Comparison of ENCODE assay signal across 18 cellular contexts in genomic region chr10:60669491-60669890, GRCh38.
A peak's percentile ranks its signal among the peaks of the same experiment; 100 is the strongest.
DNase-seq lines count a peak whose midpoint lies in the region; ATAC-seq lines count a peak whose summit lies in the region.
"Had no signal": no experiment of that assay in that cellular context is flagged by ENCODE, and none has a peak within 500 bp of the region (broad histone marks: within the 10 kb centered on the region; RNA-seq: fewer than 3 reads in every experiment).

No MANE protein-coding gene starts in this region.

- no peak for ATAC-seq in T-helper 17 cell
- ATAC-seq in stimulated activated naive B cell treated with anti-CD40 and anti-IgM and Interleukin-4, amounts not matched to agents 10 μg/mL and 1 μg/mL and 100 μg/mL, for 72 hours (replicated peaks), result no peak
- ATAC-seq: CD8-positive, alpha-beta T cell; HCT116; HepG2 had no signal

- no peaks in the 10 kb centered on the region for H3K4me1 Mint-ChIP-seq in activated naive CD4-positive, alpha-beta T cell treated with anti-CD3 and anti-CD28 coated beads, Interleukin-2, amount 10 ng/mL, durations not matched to agents 7 days and 5 days
- H3K4me1 Mint-ChIP-seq in activated naive CD4-positive, alpha-beta T cell treated with anti-CD3 and anti-CD28 coated beads for 36 hours (ENCODE audit: low read depth), result peaks cover 4% of the 10 kb centered on the region
- peaks cover 12% of the 10 kb centered on the region for H3K4me1 Mint-ChIP-seq in T-helper 17 cell
- no peaks in the 10 kb centered on the region for H3K4me1 Mint-ChIP-seq in stimulated activated naive B cell treated with anti-CD40 and anti-IgM and Interleukin-4, amounts not matched to agents 10 μg/mL and 1 μg/mL and 100 μg/mL, for 72 hours

- DNase-seq in activated naive CD4-positive, alpha-beta T cell treated with anti-CD3 and anti-CD28 coated beads, Interleukin-2, amount 10 ng/mL, durations not matched to agents 7 days and 5 days, result no peak
- DNase-seq in activated naive CD4-positive, alpha-beta T cell treated with anti-CD3 and anti-CD28 coated beads for 36 hours, result no peak
- no peak for DNase-seq in T-helper 17 cell
- peak; percentile 75 for DNase-seq in kidney tubule cell (ENCODE audit: low spot score)
- peak; percentile 57 for DNase-seq in renal cortical epithelial cell (ENCODE audit: low read depth)
- no peak for DNase-seq in mesenteric fat pad (ENCODE audit: low spot score)
- DNase-seq in HuH-7.5 (ENCODE audit: low spot score), result no peak
- DNase-seq in stimulated activated naive B cell treated with anti-CD40 and anti-IgM and Interleukin-4, amounts not matched to agents 10 μg/mL and 1 μg/mL and 100 μg/mL, for 72 hours, result no peak
- DNase-seq: 8988T; CD8-positive, alpha-beta T cell; COR-L47; DMS153; DMS79 treated with DMSO at 0.1 percent for 48 hours; EL; GDM1; GM23248 had no signal

- no peaks in the 10 kb centered on the region for H3K27me3 Mint-ChIP-seq in activated naive CD4-positive, alpha-beta T cell treated with anti-CD3 and anti-CD28 coated beads, Interleukin-2, amount 10 ng/mL, durations not matched to agents 7 days and 5 days
- H3K27me3 Mint-ChIP-seq in activated naive CD4-positive, alpha-beta T cell treated with anti-CD3 and anti-CD28 coated beads for 36 hours (ENCODE audit: low read depth), result no peaks in the 10 kb centered on the region
- H3K27me3 Mint-ChIP-seq in T-helper 17 cell, result no peaks in the 10 kb centered on the region
- H3K27me3 Mint-ChIP-seq in stimulated activated naive B cell treated with anti-CD40 and anti-IgM and Interleukin-4, amounts not matched to agents 10 μg/mL and 1 μg/mL and 100 μg/mL, for 72 hours, result peaks cover 0 to 5% of the 10 kb centered on the region in 2 donors

- H3K27ac Mint-ChIP-seq in activated naive CD4-positive, alpha-beta T cell treated with anti-CD3 and anti-CD28 coated beads, Interleukin-2, amount 10 ng/mL, durations not matched to agents 7 days and 5 days, result peak overlapping the region; percentile 69
- no peak overlapping the region for H3K27ac Mint-ChIP-seq in activated naive CD4-positive, alpha-beta T cell treated with anti-CD3 and anti-CD28 coated beads for 36 hours
- peak overlapping the region; percentile 62 for H3K27ac Mint-ChIP-seq in T-helper 17 cell
- H3K27ac Mint-ChIP-seq in stimulated activated naive B cell treated with anti-CD40 and anti-IgM and Interleukin-4, amounts not matched to agents 10 μg/mL and 1 μg/mL and 100 μg/mL, for 72 hours, result no peak overlapping the region
- H3K27ac Mint-ChIP-seq: CD8-positive, alpha-beta T cell had no signal

- H3K9me3 Mint-ChIP-seq in activated naive CD4-positive, alpha-beta T cell treated with anti-CD3 and anti-CD28 coated beads, Interleukin-2, amount 10 ng/mL, durations not matched to agents 7 days and 5 days, result peaks cover 4% of the 10 kb centered on the region
- peaks cover 10% of the 10 kb centered on the region for H3K9me3 Mint-ChIP-seq in activated naive CD4-positive, alpha-beta T cell treated with anti-CD3 and anti-CD28 coated beads for 36 hours
- peaks cover 0 to 1% of the 10 kb centered on the region in 2 donors for H3K9me3 Mint-ChIP-seq in stimulated activated naive B cell treated with anti-CD40 and anti-IgM and Interleukin-4, amounts not matched to agents 10 μg/mL and 1 μg/mL and 100 μg/mL, for 72 hours

- no peak overlapping the region for H3K4me3 Mint-ChIP-seq in activated naive CD4-positive, alpha-beta T cell treated with anti-CD3 and anti-CD28 coated beads, Interleukin-2, amount 10 ng/mL, durations not matched to agents 7 days and 5 days
- H3K4me3 Mint-ChIP-seq in activated naive CD4-positive, alpha-beta T cell treated with anti-CD3 and anti-CD28 coated beads for 36 hours, result no peak overlapping the region
- no peak overlapping the region for H3K4me3 Mint-ChIP-seq in T-helper 17 cell
- H3K4me3 Mint-ChIP-seq in stimulated activated naive B cell treated with anti-CD40 and anti-IgM and Interleukin-4, amounts not matched to agents 10 μg/mL and 1 μg/mL and 100 μg/mL, for 72 hours, result no peak overlapping the region
- H3K4me3 Mint-ChIP-seq: CD8-positive, alpha-beta T cell had no signal

- intact Hi-C loops in activated naive CD4-positive, alpha-beta T cell treated with anti-CD3 and anti-CD28 coated beads for 36 hours (cut with micrococcal nuclease), result no loop called here

- CTCF ChIA-PET in activated naive CD4-positive, alpha-beta T cell treated with anti-CD3 and anti-CD28 coated beads, Interleukin-2, amount 10 ng/mL, durations not matched to agents 7 days and 5 days (lab: Charles Lee), result no interaction called here
- CTCF ChIA-PET in activated naive CD4-positive, alpha-beta T cell treated with anti-CD3 and anti-CD28 coated beads for 36 hours (lab: Charles Lee), result no interaction called here

- H3K36me3 Mint-ChIP-seq in activated naive CD4-positive, alpha-beta T cell treated with anti-CD3 and anti-CD28 coated beads, Interleukin-2, amount 10 ng/mL, durations not matched to agents 7 days and 5 days, result peaks cover 11% of the 10 kb centered on the region
- peaks cover 7% of the 10 kb centered on the region for H3K36me3 Mint-ChIP-seq in activated naive CD4-positive, alpha-beta T cell treated with anti-CD3 and anti-CD28 coated beads for 36 hours (ENCODE audit: low read depth)
- no peaks in the 10 kb centered on the region for H3K36me3 Mint-ChIP-seq in T-helper 17 cell (ENCODE audit: low read depth)
- no peaks in the 10 kb centered on the region for H3K36me3 Mint-ChIP-seq in stimulated activated naive B cell treated with anti-CD40 and anti-IgM and Interleukin-4, amounts not matched to agents 10 μg/mL and 1 μg/mL and 100 μg/mL, for 72 hours

- H3K9me3 ChIP-seq in T-helper 17 cell (ENCODE audit: control insufficient read depth, low read length, poor library complexity, severe bottlenecking), result no peaks in the 10 kb centered on the region

Comparison
In these comparisons a context has a peak if more than half of its experiments do, and no peak if none do; other contexts are left out.
1. H3K27ac Mint-ChIP-seq: peak in activated naive CD4-positive, alpha-beta T cell treated with anti-CD3 and anti-CD28 coated beads, Interleukin-2, amount 10 ng/mL, durations not matched to agents 7 days and 5 days (single experiment) and T-helper 17 cell (single experiment); none in activated naive CD4-positive, alpha-beta T cell treated with anti-CD3 and anti-CD28 coated beads for 36 hours (single experiment) and stimulated activated naive B cell treated with anti-CD40 and anti-IgM and Interleukin-4, amounts not matched to agents 10 μg/mL and 1 μg/mL and 100 μg/mL, for 72 hours (single experiment).
2. DNase-seq: peak in kidney tubule cell (single experiment) and renal cortical epithelial cell (single experiment); none in activated naive CD4-positive, alpha-beta T cell treated with anti-CD3 and anti-CD28 coated beads, Interleukin-2, amount 10 ng/mL, durations not matched to agents 7 days and 5 days (single experiment), activated naive CD4-positive, alpha-beta T cell treated with anti-CD3 and anti-CD28 coated beads for 36 hours (single experiment), T-helper 17 cell (0 of 3), mesenteric fat pad (single experiment), HuH-7.5 (single experiment) and stimulated activated naive B cell treated with anti-CD40 and anti-IgM and Interleukin-4, amounts not matched to agents 10 μg/mL and 1 μg/mL and 100 μg/mL, for 72 hours (single experiment).